Comparison of ENCODE assay signal across 19 cellular contexts in genomic region chr2:207844648-207845047, GRCh38.
"Had no signal": no experiment of that assay in that cellular context is flagged by ENCODE, and none has a peak within 500 bp of the region (broad histone marks: within the 10 kb centered on the region; RNA-seq: fewer than 3 reads in every experiment).

No MANE protein-coding gene starts in this region.

- H3K27me3 Mint-ChIP-seq: activated CD4-positive, alpha-beta memory T cell treated with anti-CD3 and anti-CD28 coated beads, Interleukin-2, amount 10 ng/mL, durations not matched to agents 7 days and 5 days; activated CD4-positive, alpha-beta T cell treated with anti-CD3 and anti-CD28 coated beads, Interleukin-2, amount 10 ng/mL, durations not matched to agents 24 days and 14 days; activated naive CD8-positive, alpha-beta T cell treated with anti-CD3 and anti-CD28 coated beads, Interleukin-2, amount 10 ng/mL, durations not matched to agents 7 days and 5 days had no signal

- H3K27me3 ChIP-seq: foreskin keratinocyte, left lung, thyroid gland had no signal

- DNase-seq: activated CD4-positive, alpha-beta memory T cell treated with anti-CD3 and anti-CD28 coated beads, Interleukin-2, amount 10 ng/mL, durations not matched to agents 7 days and 5 days; activated CD4-positive, alpha-beta T cell treated with anti-CD3 and anti-CD28 coated beads, Interleukin-2, amount 10 ng/mL, durations not matched to agents 24 days and 14 days; activated effector memory CD4-positive, alpha-beta T cell treated with Interleukin-2 at 50 U/mL for 16 hours; activated naive CD4-positive, alpha-beta T cell treated with anti-CD3 and anti-CD28 coated beads for 36 hours; activated naive CD8-positive, alpha-beta T cell treated with anti-CD3 and anti-CD28 coated beads, Interleukin-2, amount 10 ng/mL, durations not matched to agents 7 days and 5 days; activated T-cell treated with anti-CD3 and anti-CD28 coated beads, Interleukin-2, amount 50 U/mL, for 72 hours; dermis blood vessel endothelial cell; effector CD8-positive, alpha-beta T cell; foreskin keratinocyte; immature natural killer cell; left lung; midbrain; stimulated activated CD4-positive, alpha-beta T cell treated with anti-CD3 and anti-CD28 coated beads, Interleukin-4, amount 100 ng/mL, for 24 hours; stimulated activated naive CD8-positive, alpha-beta T cell treated with anti-CD3 and anti-CD28 coated beads, Interleukin-15, Interleukin-2, amounts not matched to agents 100 U/mL and 50 U/mL, for 24 hours; substantia nigra; thyroid gland had no signal

- H3K4me3 Mint-ChIP-seq: activated CD4-positive, alpha-beta memory T cell treated with anti-CD3 and anti-CD28 coated beads, Interleukin-2, amount 10 ng/mL, durations not matched to agents 7 days and 5 days; activated CD4-positive, alpha-beta T cell treated with anti-CD3 and anti-CD28 coated beads, Interleukin-2, amount 10 ng/mL, durations not matched to agents 24 days and 14 days; activated naive CD4-positive, alpha-beta T cell treated with anti-CD3 and anti-CD28 coated beads for 36 hours; activated naive CD8-positive, alpha-beta T cell treated with anti-CD3 and anti-CD28 coated beads, Interleukin-2, amount 10 ng/mL, durations not matched to agents 7 days and 5 days; activated T-cell treated with anti-CD3 and anti-CD28 coated beads, Interleukin-2, amount 50 U/mL, for 72 hours; immature natural killer cell; nephron had no signal

- H3K4me1 ChIP-seq: foreskin keratinocyte, parathyroid adenoma had no signal

- H3K27ac Mint-ChIP-seq: activated CD4-positive, alpha-beta memory T cell treated with anti-CD3 and anti-CD28 coated beads, Interleukin-2, amount 10 ng/mL, durations not matched to agents 7 days and 5 days; activated CD4-positive, alpha-beta T cell treated with anti-CD3 and anti-CD28 coated beads, Interleukin-2, amount 10 ng/mL, durations not matched to agents 24 days and 14 days; activated naive CD4-positive, alpha-beta T cell treated with anti-CD3 and anti-CD28 coated beads for 36 hours; activated naive CD8-positive, alpha-beta T cell treated with anti-CD3 and anti-CD28 coated beads, Interleukin-2, amount 10 ng/mL, durations not matched to agents 7 days and 5 days; activated T-cell treated with anti-CD3 and anti-CD28 coated beads, Interleukin-2, amount 50 U/mL, for 72 hours; immature natural killer cell had no signal

- H3K79me2 ChIP-seq: parathyroid adenoma had no signal

- H2AFZ ChIP-seq: parathyroid adenoma had no signal

- H3K4me1 Mint-ChIP-seq: activated CD4-positive, alpha-beta memory T cell treated with anti-CD3 and anti-CD28 coated beads, Interleukin-2, amount 10 ng/mL, durations not matched to agents 7 days and 5 days; activated CD4-positive, alpha-beta T cell treated with anti-CD3 and anti-CD28 coated beads, Interleukin-2, amount 10 ng/mL, durations not matched to agents 24 days and 14 days had no signal

- H3K27ac ChIP-seq: foreskin keratinocyte, left lung, parathyroid adenoma, thyroid gland had no signal

- H3K9me3 ChIP-seq: left lung, thyroid gland had no signal

- ATAC-seq: activated CD4-positive, CD25-positive, alpha-beta regulatory T cell treated with anti-CD3 and anti-CD28 coated beads, Interleukin-2, amount 50 U/mL, for 24 hours; activated T-cell treated with anti-CD3 and anti-CD28 coated beads, Interleukin-2, amount 50 U/mL, for 72 hours; foreskin keratinocyte; stimulated activated naive CD8-positive, alpha-beta T cell treated with anti-CD3 and anti-CD28 coated beads, Interleukin-15, Interleukin-2, amounts not matched to agents 100 U/mL and 50 U/mL, for 24 hours had no signal

- H3K4me3 ChIP-seq: left lung, thyroid gland had no signal

- H3K36me3 Mint-ChIP-seq: activated naive CD8-positive, alpha-beta T cell treated with anti-CD3 and anti-CD28 coated beads, Interleukin-2, amount 10 ng/mL, durations not matched to agents 7 days and 5 days; immature natural killer cell had no signal

- H3K9me3 Mint-ChIP-seq: activated CD4-positive, alpha-beta memory T cell treated with anti-CD3 and anti-CD28 coated beads, Interleukin-2, amount 10 ng/mL, durations not matched to agents 7 days and 5 days; activated CD4-positive, alpha-beta T cell treated with anti-CD3 and anti-CD28 coated beads, Interleukin-2, amount 10 ng/mL, durations not matched to agents 24 days and 14 days; activated naive CD4-positive, alpha-beta T cell treated with anti-CD3 and anti-CD28 coated beads for 36 hours; activated naive CD8-positive, alpha-beta T cell treated with anti-CD3 and anti-CD28 coated beads, Interleukin-2, amount 10 ng/mL, durations not matched to agents 7 days and 5 days; activated T-cell treated with anti-CD3 and anti-CD28 coated beads, Interleukin-2, amount 50 U/mL, for 72 hours; immature natural killer cell; nephron had no signal

- H3K9ac ChIP-seq: parathyroid adenoma had no signal

- H3K36me3 ChIP-seq: left lung, thyroid gland had no signal
